Comparison of ENCODE assay signal across 15 cellular contexts in the genomic region with DNA sequence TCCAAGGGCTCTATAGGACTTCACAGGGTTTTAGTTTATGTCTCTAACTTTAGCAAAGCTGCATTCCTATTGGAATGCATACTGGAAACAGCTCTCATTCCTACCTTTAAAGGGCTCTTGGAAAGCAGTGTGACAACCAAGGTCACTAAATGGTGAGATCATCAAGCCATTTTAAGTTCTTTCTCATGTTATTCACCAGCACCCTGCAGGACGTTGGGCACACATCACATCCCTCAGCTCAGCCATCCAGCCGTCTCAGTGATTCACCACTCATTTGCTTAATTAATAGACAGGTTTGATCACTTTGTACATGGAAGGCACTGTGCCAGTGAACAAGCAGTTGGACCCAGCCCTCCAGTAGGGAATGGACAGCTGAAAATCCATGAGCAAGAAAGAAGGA. TPM values are rescaled to one million over a fixed set of nuclear protein-coding genes. Genes with fewer than 3 reads are reported as not detected.
DNase-seq lines count a peak whose midpoint lies in the region; ATAC-seq and TF ChIP-seq lines count a peak whose summit lies in the region.
"Had no signal": no experiment of that assay in that cellular context is flagged by ENCODE, and none has a peak within 500 bp of the region (broad histone marks: within the 10 kb centered on the region; RNA-seq: fewer than 3 reads in every experiment).

No MANE protein-coding gene starts in this region.

- TF ChIP-seq CTCF in dorsolateral prefrontal cortex (IDR thresholded peaks at IDR 0.05 in 54 of 56, conservative IDR thresholded peaks at IDR 0.05 in 2 of 56; ENCODE audit: low read depth in 1 of 56, partially characterized antibody in 56 of 56) (no peak), BE2C (IDR thresholded peaks at IDR 0.05; ENCODE audit: low read depth, low read length) (no peak), endodermal cell (conservative IDR thresholded peaks at IDR 0.05) (no peak)

- H3K4me3 ChIP-seq in adipocyte (ENCODE audit: low read length) (no peak overlapping the region), skeletal muscle cell (ENCODE audit: low read depth, low read length) (no peak overlapping the region), dorsolateral prefrontal cortex (no peak overlapping the region), BE2C (ENCODE audit: low read depth, low read length) (no peak overlapping the region), endodermal cell (ENCODE audit: low read length) (no peak overlapping the region)
- H3K4me3 ChIP-seq: SK-N-MC had no signal

- 84 to 100% methylated on average over 1 to 2 of the region's 2 CpGs for WGBS in endodermal cell (ENCODE audit: insufficient coverage in 1 of 2, insufficient read length in 1 of 2), 2 experiments

- intact Hi-C loops in left ventricle myocardium superior (cut with micrococcal nuclease) (no loop called here), dorsolateral prefrontal cortex (cut with DNase I) (no loop called here)

- no peaks in the 10 kb centered on the region for H3K4me1 Mint-ChIP-seq in endodermal cell
- peaks cover 6 to 13% of the 10 kb centered on the region in 2 donors for H3K4me1 Mint-ChIP-seq in natural killer cell treated with Interleukin-12 subunit alpha and Interleukin-12 subunit beta and Interleukin-15 and Interleukin-18, amount 100 ng/mL, for 72 hours (ENCODE audit: low read depth in 2 of 2)
- H3K4me1 Mint-ChIP-seq: activated naive CD8-positive, alpha-beta T cell treated with anti-CD3 and anti-CD28 coated beads for 36 hours had no signal

- peak; percentile 43 for DNase-seq in EL
- peak; percentile 24 for DNase-seq in adipocyte (ENCODE audit: low read depth)
- no peak for DNase-seq in left ventricle myocardium superior
- peak; percentile 10 for DNase-seq in skeletal muscle cell (ENCODE audit: low read depth)
- no peak for DNase-seq in dorsolateral prefrontal cortex
- no peak for DNase-seq in BE2C
- DNase-seq in endodermal cell = no peak
- DNase-seq in natural killer cell treated with Interleukin-12 subunit alpha and Interleukin-12 subunit beta and Interleukin-15 and Interleukin-18, amount 100 ng/mL, for 72 hours (ENCODE audit: low spot score) = no peak
- DNase-seq: activated naive CD8-positive, alpha-beta T cell treated with anti-CD3 and anti-CD28 coated beads for 36 hours; Kasumi-1; NCI-H1436; NCI-H446 treated with DMSO at 0.1 percent for 48 hours; nucleus accumbens had no signal

- no peak overlapping the region for H3K9ac ChIP-seq in adipocyte (ENCODE audit: low read length)
- no peak overlapping the region for H3K9ac ChIP-seq in endodermal cell (ENCODE audit: extremely low read depth, low read length, poor library complexity, severe bottlenecking)

- H3K9me3 Mint-ChIP-seq in endodermal cell = no peaks in the 10 kb centered on the region
- H3K9me3 Mint-ChIP-seq in natural killer cell treated with Interleukin-12 subunit alpha and Interleukin-12 subunit beta and Interleukin-15 and Interleukin-18, amount 100 ng/mL, for 72 hours = no peaks in the 10 kb centered on the region
- H3K9me3 Mint-ChIP-seq: activated naive CD8-positive, alpha-beta T cell treated with anti-CD3 and anti-CD28 coated beads for 36 hours had no signal

- peak; percentile 56 for ATAC-seq in left ventricle myocardium superior
- no peak for ATAC-seq in natural killer cell treated with Interleukin-12 subunit alpha and Interleukin-12 subunit beta and Interleukin-15 and Interleukin-18, amount 100 ng/mL, for 72 hours

- H3K36me3 Mint-ChIP-seq in endodermal cell (ENCODE audit: low read depth) = peaks cover 57% of the 10 kb centered on the region
- peaks cover 13% of the 10 kb centered on the region for H3K36me3 Mint-ChIP-seq in natural killer cell treated with Interleukin-12 subunit alpha and Interleukin-12 subunit beta and Interleukin-15 and Interleukin-18, amount 100 ng/mL, for 72 hours

- no peaks in the 10 kb centered on the region for H3K27me3 ChIP-seq in adipocyte (replicated peaks; ENCODE audit: control insufficient read depth, insufficient read depth, low read length)
- no peaks in the 10 kb centered on the region for H3K27me3 ChIP-seq in dorsolateral prefrontal cortex
- no peaks in the 10 kb centered on the region for H3K27me3 ChIP-seq in BE2C
- H3K27me3 ChIP-seq in endodermal cell (ENCODE audit: control insufficient read depth, insufficient read depth, low read length, poor library complexity, severe bottlenecking) = no peaks in the 10 kb centered on the region

- H3K4me1 ChIP-seq in adipocyte (ENCODE audit: control insufficient read depth, insufficient read depth, low read length) = peaks cover 4% of the 10 kb centered on the region
- H3K4me1 ChIP-seq in BE2C = no peaks in the 10 kb centered on the region
- H3K4me1 ChIP-seq in endodermal cell (ENCODE audit: control insufficient read depth, insufficient read depth, low read length) = no peaks in the 10 kb centered on the region

- no peak overlapping the region for H3K27ac ChIP-seq in dorsolateral prefrontal cortex
- H3K27ac ChIP-seq in endodermal cell (ENCODE audit: low read depth, low read length) = no peak overlapping the region
- H3K27ac ChIP-seq: C4-2B, SK-N-MC had no signal

- H3K27me3 Mint-ChIP-seq in endodermal cell (ENCODE audit: insufficient read depth) = no peaks in the 10 kb centered on the region
- H3K27me3 Mint-ChIP-seq in natural killer cell treated with Interleukin-12 subunit alpha and Interleukin-12 subunit beta and Interleukin-15 and Interleukin-18, amount 100 ng/mL, for 72 hours = no peaks in the 10 kb centered on the region
- H3K27me3 Mint-ChIP-seq: activated naive CD8-positive, alpha-beta T cell treated with anti-CD3 and anti-CD28 coated beads for 36 hours had no signal

- H3K4me3 Mint-ChIP-seq in endodermal cell = no peak overlapping the region
- no peak overlapping the region for H3K4me3 Mint-ChIP-seq in natural killer cell treated with Interleukin-12 subunit alpha and Interleukin-12 subunit beta and Interleukin-15 and Interleukin-18, amount 100 ng/mL, for 72 hours
- H3K4me3 Mint-ChIP-seq: activated naive CD8-positive, alpha-beta T cell treated with anti-CD3 and anti-CD28 coated beads for 36 hours had no signal

- H3K36me3 ChIP-seq in adipocyte (ENCODE audit: control insufficient read depth, insufficient read depth, low read length, severe bottlenecking) (peaks cover 52% of the 10 kb centered on the region), BE2C (peaks cover 14% of the 10 kb centered on the region), endodermal cell (ENCODE audit: control insufficient read depth, insufficient read depth, low read length) (peaks cover 72% of the 10 kb centered on the region)

- H3K9me3 ChIP-seq in adipocyte (ENCODE audit: control insufficient read depth, low read length) = no peaks in the 10 kb centered on the region
- H3K9me3 ChIP-seq in BE2C = no peaks in the 10 kb centered on the region
- no peaks in the 10 kb centered on the region for H3K9me3 ChIP-seq in endodermal cell (ENCODE audit: control insufficient read depth, low read length)

- no peak overlapping the region for H3K27ac Mint-ChIP-seq in endodermal cell
- H3K27ac Mint-ChIP-seq in natural killer cell treated with Interleukin-12 subunit alpha and Interleukin-12 subunit beta and Interleukin-15 and Interleukin-18, amount 100 ng/mL, for 72 hours = no peak overlapping the region
- H3K27ac Mint-ChIP-seq: activated naive CD8-positive, alpha-beta T cell treated with anti-CD3 and anti-CD28 coated beads for 36 hours had no signal

RNA-seq across cellular contexts. Expression of gene RBM44, which starts 32.2 kb away (rescaled TPM):
- total RNA-seq in left ventricle myocardium superior (0.32 TPM), dorsolateral prefrontal cortex (1 to 10 TPM in 26 of 120 experiments, under 1 TPM in 93, not detected in 1; 0.11 to 9.7 (median 0.60) TPM), endodermal cell (1 to 10 TPM in 1 of 2 donors, under 1 TPM in 1; 0.42 to 1.2 TPM)
- polyA plus RNA-seq in BE2C (2012; ENCODE audit: insufficient read depth, insufficient read length, low read depth) = 0.22 TPM
- polyA plus RNA-seq in endodermal cell (2013, experiment 1 of 2) = 0.53 TPM
- 0.62 TPM for polyA plus RNA-seq in endodermal cell (2013, experiment 2 of 2)
- 1 to 10 TPM in 1 of 2 donors, under 1 TPM in 1; 0.45 to 3.2 TPM for total RNA-seq in natural killer cell treated with Interleukin-12 subunit alpha and Interleukin-12 subunit beta and Interleukin-15 and Interleukin-18, amount 100 ng/mL, for 72 hours

Comparison
In these comparisons a context has a peak if more than half of its experiments do, and no peak if none do; other contexts are left out.
1. DNase-seq: peak in EL (single experiment), adipocyte (single experiment) and skeletal muscle cell (single experiment); none in left ventricle myocardium superior (single experiment), dorsolateral prefrontal cortex (0 of 10), BE2C (single experiment), endodermal cell (single experiment) and natural killer cell treated with Interleukin-12 subunit alpha and Interleukin-12 subunit beta and Interleukin-15 and Interleukin-18, amount 100 ng/mL, for 72 hours (single experiment).